ENCODE assay signal across 10 cellular contexts in the genomic region with DNA sequence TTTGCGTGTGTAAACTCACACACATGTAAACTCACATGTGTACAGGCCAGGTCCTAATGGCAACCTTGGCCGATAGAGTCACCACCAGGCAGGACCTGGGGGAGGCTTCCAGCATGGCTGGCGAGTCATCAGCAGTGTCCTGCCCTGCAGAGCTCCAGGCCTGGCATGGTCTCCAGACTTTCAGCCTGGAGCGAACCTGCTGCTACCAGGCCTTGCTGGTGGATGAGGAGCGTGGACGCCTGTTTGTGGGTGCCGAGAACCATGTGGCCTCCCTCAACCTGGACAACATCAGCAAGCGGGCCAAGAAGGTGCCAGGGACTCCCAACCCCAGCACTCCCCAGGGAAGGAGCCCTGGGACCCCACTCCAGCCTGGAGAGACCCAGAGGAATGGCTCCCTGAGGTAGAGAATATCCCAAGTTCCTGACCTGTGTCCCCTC. TPM values are rescaled to one million over a fixed set of nuclear protein-coding genes. Genes with fewer than 3 reads are reported as not detected.
A peak's percentile ranks its signal among the peaks of the same experiment; 100 is the strongest.
DNase-seq lines count a peak whose midpoint lies in the region; ATAC-seq and TF ChIP-seq lines count a peak whose summit lies in the region.
"Had no signal": no experiment of that assay in that cellular context is flagged by ENCODE, and none has a peak within 500 bp of the region (broad histone marks: within the 10 kb centered on the region; RNA-seq: fewer than 3 reads in every experiment).

No MANE protein-coding gene starts in this region.

- no peaks in the 10 kb centered on the region for H3K36me3 ChIP-seq in heart right ventricle
- H3K36me3 ChIP-seq in heart left ventricle: no peaks in the 10 kb centered on the region
- peaks cover 4% of the 10 kb centered on the region for H3K36me3 ChIP-seq in iPS-15b (ENCODE audit: control insufficient read depth, insufficient read depth, low read length)
- H3K36me3 ChIP-seq in uterus: no peaks in the 10 kb centered on the region

- 87 to 88% methylated on average over 8 of the region's 8 CpGs for WGBS in heart right ventricle, 2 donors
- WGBS in heart left ventricle, 4 donors: 88 to 90% (median 90%) methylated on average over 5 to 8 of the region's 8 CpGs

- H3K27ac ChIP-seq in heart right ventricle (peak overlapping the region in 6 of 10 donors; percentile 45 to 98 (median 95)), heart left ventricle (peak overlapping the region in 6 of 12 donors; percentile 32 to 100 (median 94)), uterus (peak overlapping the region; percentile 97 to 99)

- TF ChIP-seq POLR2A in heart left ventricle (IDR thresholded peaks at IDR 0.05) (no peak), uterus (IDR thresholded peaks at IDR 0.05) (no peak)

- ATAC-seq in heart right ventricle (no peak), heart left ventricle (no peak), HG03354 (IDR thresholded peaks at IDR 0.05; ENCODE audit: poor library complexity, severe bottlenecking, unreplicated experiment) (no peak)
- ATAC-seq: effector memory CD8-positive, alpha-beta T cell had no signal

- H3K4me3 ChIP-seq in heart right ventricle (peak overlapping the region in 4 of 10 donors; percentile 8 to 71 (median 54)), heart left ventricle (peak overlapping the region in 4 of 12 donors; percentile 1 to 71 (median 34)), iPS-15b (ENCODE audit: low read depth, low read length) (no peak overlapping the region), uterus (peak overlapping the region; percentile 28 to 33)

- intact Hi-C loops in heart right ventricle (cut with DNase I) (loop anchor here in 5 of 10 donors (2.0 to 10.0 kb wide), 8 partner anchors 41 to 148 kb away; a partner anchor contains a TSS), heart left ventricle (cut with DNase I) (loop anchor here (2.0 to 10.0 kb wide), 7 partner anchors 39 to 148 kb away; a partner anchor contains a TSS), uterus (cut with DNase I; ENCODE audit: low total_unique reads) (loop anchor here (5.0 kb wide), 1 partner anchor 43 kb away; no protein-coding TSS in a partner anchor)

- H3K27me3 ChIP-seq in heart right ventricle (peaks cover 0 to 33% (median 6%) of the 10 kb centered on the region in 7 donors), heart left ventricle (peaks cover 0 to 28% (median under 1%) of the 10 kb centered on the region in 9 donors), iPS-15b (ENCODE audit: control insufficient read depth, insufficient read depth, low read length) (peaks cover 21% of the 10 kb centered on the region), uterus (no peaks in the 10 kb centered on the region)

- no peak for DNase-seq in heart right ventricle
- DNase-seq in heart left ventricle: no peak
- DNase-seq in uterus: peak in 1 of 2 donors; percentile 23
- no peak for DNase-seq in NCI-H1105 (lab: John Stamatoyannopoulos, UW)
- DNase-seq: activated CD4-positive, alpha-beta T cell treated with anti-CD3 and anti-CD28 coated beads, Interleukin-2, amount 50 U/mL, for 4 hours; effector memory CD8-positive, alpha-beta T cell; H7 had no signal

- H3K9ac ChIP-seq in iPS-15b (ENCODE audit: low read depth, low read length): peak overlapping the region; percentile 16

- no peaks in the 10 kb centered on the region for H3K9me3 ChIP-seq in heart right ventricle
- no peaks in the 10 kb centered on the region for H3K9me3 ChIP-seq in heart left ventricle
- no peaks in the 10 kb centered on the region for H3K9me3 ChIP-seq in iPS-15b (ENCODE audit: control insufficient read depth, insufficient read depth, low read length)
- no peaks in the 10 kb centered on the region for H3K9me3 ChIP-seq in uterus

- H3K4me1 ChIP-seq in heart right ventricle (peaks cover 13 to 77% (median 59%) of the 10 kb centered on the region in 9 donors), heart left ventricle (peaks cover 0 to 67% (median 47%) of the 10 kb centered on the region in 12 donors), iPS-15b (ENCODE audit: control insufficient read depth, insufficient read depth, low read length) (peaks cover 21% of the 10 kb centered on the region), uterus (peaks cover 8 to 39% of the 10 kb centered on the region in 2 donors)

- TF ChIP-seq CTCF in heart right ventricle (IDR thresholded peaks at IDR 0.05) (no peak), heart left ventricle (IDR thresholded peaks at IDR 0.05) (no peak), uterus (IDR thresholded peaks at IDR 0.05) (no peak)

RNA-seq across cellular contexts. Expression of a gene that starts 1.0 kb away (rescaled TPM):
- total RNA-seq in heart right ventricle (10 to 100 TPM; 14.9 to 28.8 (median 21.9) TPM), heart left ventricle (10 to 100 TPM; 12.9 to 60.1 (median 17.8) TPM), uterus (100 to 1,000 TPM in 1 of 4 donors, 10 to 100 TPM in 3; 24.1 to 113 (median 77.2) TPM)
- polyA plus RNA-seq in heart right ventricle (10 to 100 TPM; 21.2 to 46.7 TPM), heart left ventricle (10 to 100 TPM; 21.1 to 37.5 TPM)
- polyA plus RNA-seq: IgD-negative memory B cell had no signal

RNA-seq across cellular contexts. Expression of a gene that starts 8.9 kb away (rescaled TPM):
- 10 to 100 TPM; 13.2 to 45.2 (median 33.2) TPM for total RNA-seq in heart right ventricle
- 10 to 100 TPM in 1 of 2 donors, 1 to 10 TPM in 1; 1.9 to 26.3 TPM for polyA plus RNA-seq in heart right ventricle
- total RNA-seq in heart left ventricle: 10 to 100 TPM in 8 of 9 donors, 1 to 10 TPM in 1; 8.8 to 68.3 (median 31.5) TPM
- 10 to 100 TPM in 1 of 2 donors, 1 to 10 TPM in 1; 1.3 to 29.7 TPM for polyA plus RNA-seq in heart left ventricle
- total RNA-seq in uterus: 1 to 10 TPM in 1 of 4 donors, under 1 TPM in 1, not detected in 2; 0.90 to 1.5 TPM

RNA-seq across cellular contexts. Expression of a gene that starts 22.2 kb away (rescaled TPM):
- 10 to 100 TPM; 45.3 to 96.2 (median 54.1) TPM for total RNA-seq in heart right ventricle
- 100 to 1,000 TPM in 1 of 2 donors, 10 to 100 TPM in 1; 88.1 to 123 TPM for polyA plus RNA-seq in heart right ventricle
- total RNA-seq in heart left ventricle: 10 to 100 TPM; 47.5 to 94.9 (median 61.4) TPM
- polyA plus RNA-seq in heart left ventricle: 100 to 1,000 TPM in 1 of 2 donors, 10 to 100 TPM in 1; 80.5 to 106 TPM
- total RNA-seq in uterus: 10 to 100 TPM; 14.1 to 81.5 (median 25.1) TPM

RNA-seq across cellular contexts. Expression of a gene that starts 29.2 kb away (rescaled TPM):
- total RNA-seq in heart right ventricle (1 to 10 TPM in 8 of 10 donors, under 1 TPM in 2; 0.80 to 3.0 (median 1.9) TPM), heart left ventricle (1 to 10 TPM; 1.0 to 3.2 (median 1.6) TPM), uterus (1 to 10 TPM in 3 of 4 donors, not detected in 1; 1.9 to 3.9 (median 3.3) TPM)
- polyA plus RNA-seq in heart right ventricle (1 to 10 TPM; 2.0 to 2.8 TPM), heart left ventricle (1 to 10 TPM; 2.1 to 3.1 TPM)

RNA-seq across cellular contexts. Expression of a gene that starts 29.2 kb away (rescaled TPM):
- total RNA-seq in heart right ventricle (10 to 100 TPM in 1 of 10 donors, 1 to 10 TPM in 9; 7.7 to 11.1 (median 8.2) TPM), heart left ventricle (10 to 100 TPM in 4 of 9 donors, 1 to 10 TPM in 5; 8.0 to 13.9 (median 9.8) TPM), uterus (10 to 100 TPM in 3 of 4 donors, 1 to 10 TPM in 1; 4.7 to 33.5 (median 24.0) TPM)
- polyA plus RNA-seq in heart right ventricle (10 to 100 TPM in 1 of 2 donors, 1 to 10 TPM in 1; 6.4 to 13.5 TPM), heart left ventricle (10 to 100 TPM in 1 of 2 donors, 1 to 10 TPM in 1; 5.0 to 10.4 TPM)
